ENCODE assay signal across 21 cellular contexts in the genomic region with DNA sequence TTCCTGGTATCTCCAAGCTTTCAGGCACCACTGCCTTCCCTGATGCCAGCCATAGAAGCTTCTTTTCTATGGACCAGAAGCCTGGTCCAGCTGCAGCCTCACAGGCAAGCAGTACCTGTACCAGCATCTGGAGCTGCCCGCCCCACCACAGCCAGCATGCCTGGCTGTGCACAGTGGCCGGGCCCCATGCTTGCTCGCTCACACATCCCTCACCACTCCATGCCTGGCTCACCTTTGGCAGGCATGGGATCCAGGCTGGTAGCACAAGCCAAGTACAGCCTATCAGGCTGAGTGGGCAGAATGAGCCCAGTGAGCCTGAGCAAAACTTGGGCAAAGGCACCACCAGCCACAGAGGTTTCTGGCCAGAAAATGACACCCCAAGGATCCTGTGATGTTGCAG.
"Had no signal": no experiment of that assay in that cellular context is flagged by ENCODE, and none has a peak within 500 bp of the region (broad histone marks: within the 10 kb centered on the region; RNA-seq: fewer than 3 reads in every experiment).

No MANE protein-coding gene starts in this region.

- H3K27ac ChIP-seq: colonic mucosa, esophagus muscularis mucosa, foreskin keratinocyte, gastroesophageal sphincter, heart left ventricle, hepatocyte, left lung, lower lobe of right lung had no signal

- H3K4me3 Mint-ChIP-seq: dendritic cell treated with granulocyte-macrophage colony-stimulating factor and Interleukin-4, amounts not matched to agents 40 ng/mL and 50 ng/mL, for 4 days; effector memory CD8-positive, alpha-beta T cell; immature natural killer cell; mesothelial cell of epicardium had no signal

- DNase-seq: colonic mucosa; cortex of kidney; effector CD8-positive, alpha-beta T cell; effector memory CD8-positive, alpha-beta T cell; foreskin keratinocyte; heart left ventricle; hypothalamus; immature natural killer cell; islet precursor cell; kidney; left cardiac atrium; left lung; lower lobe of right lung; mesenchymal stem cell; mucosa of descending colon; naive B cell had no signal

- ATAC-seq: effector memory CD8-positive, alpha-beta T cell; foreskin keratinocyte; gastroesophageal sphincter; heart left ventricle; left cardiac atrium; left lung; lower lobe of right lung; mucosa of descending colon had no signal

- H3K27ac Mint-ChIP-seq: dendritic cell treated with granulocyte-macrophage colony-stimulating factor and Interleukin-4, amounts not matched to agents 40 ng/mL and 50 ng/mL, for 4 days; effector memory CD8-positive, alpha-beta T cell; immature natural killer cell; mesothelial cell of epicardium; naive B cell had no signal

- H3K27me3 ChIP-seq: colonic mucosa, hepatocyte, left lung had no signal

- H3K4me1 ChIP-seq: colonic mucosa, esophagus muscularis mucosa, foreskin keratinocyte, gastroesophageal sphincter, heart left ventricle, left lung, lower lobe of right lung had no signal

- H2AFZ ChIP-seq: hepatocyte had no signal

- H3K36me3 Mint-ChIP-seq: mesothelial cell of epicardium had no signal

- H3K4me2 ChIP-seq: hepatocyte had no signal

- H3K9me3 ChIP-seq: colonic mucosa had no signal

- H3K36me3 ChIP-seq: colonic mucosa, esophagus muscularis mucosa, gastroesophageal sphincter, heart left ventricle, left lung, lower lobe of right lung had no signal

- H3K4me3 ChIP-seq: colonic mucosa, esophagus muscularis mucosa, gastroesophageal sphincter, heart left ventricle, hepatocyte, left lung, lower lobe of right lung, mucosa of descending colon had no signal

- H3K79me2 ChIP-seq: hepatocyte had no signal

- H3K4me1 Mint-ChIP-seq: immature natural killer cell, mesothelial cell of epicardium, naive B cell had no signal
